In genomic region chr15:45796433-45796832, GRCh38 we compare ENCODE assay signal across 16 cellular contexts.
DNase-seq lines count a peak whose midpoint lies in the region; ATAC-seq and TF ChIP-seq lines count a peak whose summit lies in the region.
"Had no signal": no experiment of that assay in that cellular context is flagged by ENCODE, and none has a peak within 500 bp of the region (broad histone marks: within the 10 kb centered on the region; RNA-seq: fewer than 3 reads in every experiment).

No MANE protein-coding gene starts in this region.

- H3K36me3 ChIP-seq in right lobe of liver: no peaks in the 10 kb centered on the region

- DNase-seq in NCI-H748 (lab: John Stamatoyannopoulos, UW; ENCODE audit: unreplicated experiment): peak; percentile 53
- DNase-seq in NCI-H748 treated with DMSO at 0.1 percent for 48 hours (lab: John Stamatoyannopoulos, UW): no peak
- DNase-seq in NCI-H69 (lab: John Stamatoyannopoulos, UW): peak; percentile 36
- DNase-seq in right lobe of liver: no peak
- no peak for DNase-seq in chondrocyte (ENCODE audit: low spot score)
- no peak for DNase-seq in naive thymus-derived CD8-positive, alpha-beta T cell
- DNase-seq in activated T-helper 2 cell treated with anti-CD3 and anti-CD28 coated beads, Interferon-gamma antibody, Interleukin-2, Interleukin-4, amounts not matched to agents 10 μg/mL and 5 μg/mL and 100 μg/mL, durations not matched to agents 14 hours and 24 hours and 36 hours (ENCODE audit: low spot score): no peak
- no peak for DNase-seq in DMS114 treated with DMSO at 0.1 percent for 48 hours (lab: John Stamatoyannopoulos, UW; ENCODE audit: unreplicated experiment)
- DNase-seq: COR-L47, H9, NCI-H1105 treated with DMSO at 0.1 percent for 48 hours, NCI-H446 treated with DMSO at 0.1 percent for 48 hours, SHP77 treated with DMSO at 0.1 percent for 48 hours had no signal

- ATAC-seq in right lobe of liver: peak; percentile 20 to 57 (median 46)
- ATAC-seq in naive thymus-derived CD8-positive, alpha-beta T cell: no peak
- ATAC-seq: SK-N-SH treated with all-trans-retinoic acid at 6 μM for 48 hours had no signal

- H3K27me3 Mint-ChIP-seq in chondrocyte (ENCODE audit: low read depth): peaks cover 38% of the 10 kb centered on the region
- peaks cover 12 to 45% (median 31%) of the 10 kb centered on the region in 5 donors for H3K27me3 Mint-ChIP-seq in naive thymus-derived CD8-positive, alpha-beta T cell
- H3K27me3 Mint-ChIP-seq in activated T-helper 2 cell treated with anti-CD3 and anti-CD28 coated beads, Interferon-gamma antibody, Interleukin-2, Interleukin-4, amounts not matched to agents 10 μg/mL and 5 μg/mL and 100 μg/mL, durations not matched to agents 14 hours and 24 hours and 36 hours (ENCODE audit: low read depth): peaks cover 2% of the 10 kb centered on the region

- H3K4me3 ChIP-seq in right lobe of liver: no peak overlapping the region

- POLR2A ChIA-PET in naive thymus-derived CD8-positive, alpha-beta T cell (lab: Charles Lee): no interaction called here

- no peak for TF ChIP-seq POLR2A in right lobe of liver (IDR thresholded peaks at IDR 0.05)

- no peaks in the 10 kb centered on the region for H3K4me1 Mint-ChIP-seq in chondrocyte (ENCODE audit: low read depth)
- H3K4me1 Mint-ChIP-seq in naive thymus-derived CD8-positive, alpha-beta T cell: no peaks in the 10 kb centered on the region
- H3K4me1 Mint-ChIP-seq in activated T-helper 2 cell treated with anti-CD3 and anti-CD28 coated beads, Interferon-gamma antibody, Interleukin-2, Interleukin-4, amounts not matched to agents 10 μg/mL and 5 μg/mL and 100 μg/mL, durations not matched to agents 14 hours and 24 hours and 36 hours (ENCODE audit: low read depth): no peaks in the 10 kb centered on the region
- H3K4me1 Mint-ChIP-seq: CD14-positive monocyte, H9 had no signal

- TF ChIP-seq CTCF in right lobe of liver (IDR thresholded peaks at IDR 0.05): no peak
- TF ChIP-seq CTCF in chondrocyte (IDR thresholded peaks at IDR 0.05): no peak

- H3K36me3 Mint-ChIP-seq in chondrocyte (ENCODE audit: low read depth): no peaks in the 10 kb centered on the region
- H3K36me3 Mint-ChIP-seq in naive thymus-derived CD8-positive, alpha-beta T cell: no peaks in the 10 kb centered on the region
- H3K36me3 Mint-ChIP-seq in activated T-helper 2 cell treated with anti-CD3 and anti-CD28 coated beads, Interferon-gamma antibody, Interleukin-2, Interleukin-4, amounts not matched to agents 10 μg/mL and 5 μg/mL and 100 μg/mL, durations not matched to agents 14 hours and 24 hours and 36 hours (ENCODE audit: low read depth): no peaks in the 10 kb centered on the region
- H3K36me3 Mint-ChIP-seq: CD14-positive monocyte had no signal

- WGBS in right lobe of liver (ENCODE audit: insufficient coverage, low coverage, low lambda C conversion rate, missing lambda C conversion rate): 39% methylated on average over 3 of the region's 3 CpGs

- H3K4me1 ChIP-seq in right lobe of liver: peaks cover 0 to 10% (median 4%) of the 10 kb centered on the region in 4 donors

- H3K27ac Mint-ChIP-seq in chondrocyte (ENCODE audit: unreplicated experiment): no peak overlapping the region
- H3K27ac Mint-ChIP-seq in naive thymus-derived CD8-positive, alpha-beta T cell: no peak overlapping the region
- H3K27ac Mint-ChIP-seq in activated T-helper 2 cell treated with anti-CD3 and anti-CD28 coated beads, Interferon-gamma antibody, Interleukin-2, Interleukin-4, amounts not matched to agents 10 μg/mL and 5 μg/mL and 100 μg/mL, durations not matched to agents 14 hours and 24 hours and 36 hours: no peak overlapping the region
- H3K27ac Mint-ChIP-seq: CD14-positive monocyte, H9 had no signal

- H3K27me3 ChIP-seq in right lobe of liver: no peaks in the 10 kb centered on the region

- no peaks in the 10 kb centered on the region for H3K9me3 ChIP-seq in right lobe of liver

- H3K27ac ChIP-seq in right lobe of liver: no peak overlapping the region
- H3K27ac ChIP-seq: KMS-11 had no signal

- intact Hi-C loops in right lobe of liver (cut with DNase I): no loop called here
- intact Hi-C loops in activated T-helper 2 cell treated with anti-CD3 and anti-CD28 coated beads, Interferon-gamma antibody, Interleukin-2, Interleukin-4, amounts not matched to agents 10 μg/mL and 5 μg/mL and 100 μg/mL, durations not matched to agents 14 hours and 24 hours and 36 hours (cut with micrococcal nuclease): no loop called here

- H3K4me3 Mint-ChIP-seq in chondrocyte (ENCODE audit: unreplicated experiment): no peak overlapping the region
- no peak overlapping the region for H3K4me3 Mint-ChIP-seq in naive thymus-derived CD8-positive, alpha-beta T cell
- H3K4me3 Mint-ChIP-seq in activated T-helper 2 cell treated with anti-CD3 and anti-CD28 coated beads, Interferon-gamma antibody, Interleukin-2, Interleukin-4, amounts not matched to agents 10 μg/mL and 5 μg/mL and 100 μg/mL, durations not matched to agents 14 hours and 24 hours and 36 hours (ENCODE audit: low read depth): no peak overlapping the region
- H3K4me3 Mint-ChIP-seq: CD14-positive monocyte, H9 had no signal

- no peaks in the 10 kb centered on the region for H3K9me3 Mint-ChIP-seq in chondrocyte (ENCODE audit: low read depth)
- H3K9me3 Mint-ChIP-seq in naive thymus-derived CD8-positive, alpha-beta T cell: no peaks in the 10 kb centered on the region
- no peaks in the 10 kb centered on the region for H3K9me3 Mint-ChIP-seq in activated T-helper 2 cell treated with anti-CD3 and anti-CD28 coated beads, Interferon-gamma antibody, Interleukin-2, Interleukin-4, amounts not matched to agents 10 μg/mL and 5 μg/mL and 100 μg/mL, durations not matched to agents 14 hours and 24 hours and 36 hours
- H3K9me3 Mint-ChIP-seq: H9 had no signal

Comparison
In these comparisons a context has a peak if more than half of its experiments do, and no peak if none do; other contexts are left out.
1. DNase-seq: peak in NCI-H748 (single experiment) and NCI-H69 (single experiment); none in NCI-H748 treated with DMSO at 0.1 percent for 48 hours (single experiment), right lobe of liver (0 of 3), chondrocyte (single experiment), naive thymus-derived CD8-positive, alpha-beta T cell (0 of 10), activated T-helper 2 cell treated with anti-CD3 and anti-CD28 coated beads, Interferon-gamma antibody, Interleukin-2, Interleukin-4, amounts not matched to agents 10 μg/mL and 5 μg/mL and 100 μg/mL, durations not matched to agents 14 hours and 24 hours and 36 hours (single experiment) and DMS114 treated with DMSO at 0.1 percent for 48 hours (single experiment).
2. ATAC-seq: peak in right lobe of liver (4 of 4); none in naive thymus-derived CD8-positive, alpha-beta T cell (0 of 2).